In genomic region chr19:7919681-7920519, GRCh38 we compare ENCODE assay signal across 1 cellular context.
TF ChIP-seq lines count a peak whose summit lies in the region.

A gene with protein sequence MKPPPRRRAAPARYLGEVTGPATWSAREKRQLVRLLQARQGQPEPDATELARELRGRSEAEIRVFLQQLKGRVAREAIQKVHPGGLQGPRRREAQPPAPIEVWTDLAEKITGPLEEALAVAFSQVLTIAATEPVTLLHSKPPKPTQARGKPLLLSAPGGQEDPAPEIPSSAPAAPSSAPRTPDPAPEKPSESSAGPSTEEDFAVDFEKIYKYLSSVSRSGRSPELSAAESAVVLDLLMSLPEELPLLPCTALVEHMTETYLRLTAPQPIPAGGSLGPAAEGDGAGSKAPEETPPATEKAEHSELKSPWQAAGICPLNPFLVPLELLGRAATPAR (plus strand): TSS chr19:7920338. CDS start chr19:7920367, 29 bp downstream.

TF ChIP-seq in HepG2, 621 proteins besides CTCF, POLR2A, EP300 and RAD21 (continued from another document and continues in another):
- TF ChIP-seq, protein P1, sequence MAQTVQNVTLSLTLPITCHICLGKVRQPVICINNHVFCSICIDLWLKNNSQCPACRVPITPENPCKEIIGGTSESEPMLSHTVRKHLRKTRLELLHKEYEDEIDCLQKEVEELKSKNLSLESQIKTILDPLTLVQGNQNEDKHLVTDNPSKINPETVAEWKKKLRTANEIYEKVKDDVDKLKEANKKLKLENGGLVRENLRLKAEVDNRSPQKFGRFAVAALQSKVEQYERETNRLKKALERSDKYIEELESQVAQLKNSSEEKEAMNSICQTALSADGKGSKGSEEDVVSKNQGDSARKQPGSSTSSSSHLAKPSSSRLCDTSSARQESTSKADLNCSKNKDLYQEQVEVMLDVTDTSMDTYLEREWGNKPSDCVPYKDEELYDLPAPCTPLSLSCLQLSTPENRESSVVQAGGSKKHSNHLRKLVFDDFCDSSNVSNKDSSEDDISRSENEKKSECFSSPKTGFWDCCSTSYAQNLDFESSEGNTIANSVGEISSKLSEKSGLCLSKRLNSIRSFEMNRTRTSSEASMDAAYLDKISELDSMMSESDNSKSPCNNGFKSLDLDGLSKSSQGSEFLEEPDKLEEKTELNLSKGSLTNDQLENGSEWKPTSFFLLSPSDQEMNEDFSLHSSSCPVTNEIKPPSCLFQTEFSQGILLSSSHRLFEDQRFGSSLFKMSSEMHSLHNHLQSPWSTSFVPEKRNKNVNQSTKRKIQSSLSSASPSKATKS (CRISPR knock-in tag; IDR thresholded peaks at IDR 0.05): no peak
- no peak for TF ChIP-seq ZNF577 (CRISPR knock-in tag; IDR thresholded peaks at IDR 0.05; ENCODE audit: borderline replicate concordance, low read depth)
- TF ChIP-seq ETV6 (CRISPR knock-in tag; conservative IDR thresholded peaks at IDR 0.05): no peak
- TF ChIP-seq ZNF333 (CRISPR knock-in tag; IDR thresholded peaks at IDR 0.05; ENCODE audit: borderline replicate concordance): no peak
- 0 out of 2 replicates have a peak, but pooled peaks have one; percentile 32 for TF ChIP-seq ZNF256 (CRISPR knock-in tag; conservative IDR thresholded peaks at IDR 0.05)
- no peak for TF ChIP-seq JARID2 (CRISPR knock-in tag; IDR thresholded peaks at IDR 0.05; ENCODE audit: insufficient replicate concordance)
- peak; percentile 77 for TF ChIP-seq ZNF781 (CRISPR knock-in tag; IDR thresholded peaks at IDR 0.05; ENCODE audit: borderline replicate concordance, not compliant biosample characterization)
- TF ChIP-seq ZNF570 (CRISPR knock-in tag; IDR thresholded peaks at IDR 0.05; ENCODE audit: borderline replicate concordance): no peak
- no peak for TF ChIP-seq RBAK (CRISPR knock-in tag; IDR thresholded peaks at IDR 0.05)
- no peak for TF ChIP-seq TOPORS (CRISPR knock-in tag; IDR thresholded peaks at IDR 0.05)
- TF ChIP-seq ZBTB7A (CRISPR knock-in tag; IDR thresholded peaks at IDR 0.05): peak; percentile 71; the same call in 1 of the 2 replicates
- TF ChIP-seq RFXANK (CRISPR knock-in tag; IDR thresholded peaks at IDR 0.05): no peak
- TF ChIP-seq NFIB (CRISPR knock-in tag; IDR thresholded peaks at IDR 0.05; ENCODE audit: borderline replicate concordance): no peak
- no peak; the same call in 1 of the 2 replicates for TF ChIP-seq ZNF460 (CRISPR knock-in tag; IDR thresholded peaks at IDR 0.05; ENCODE audit: borderline replicate concordance)
- TF ChIP-seq, protein P2, sequence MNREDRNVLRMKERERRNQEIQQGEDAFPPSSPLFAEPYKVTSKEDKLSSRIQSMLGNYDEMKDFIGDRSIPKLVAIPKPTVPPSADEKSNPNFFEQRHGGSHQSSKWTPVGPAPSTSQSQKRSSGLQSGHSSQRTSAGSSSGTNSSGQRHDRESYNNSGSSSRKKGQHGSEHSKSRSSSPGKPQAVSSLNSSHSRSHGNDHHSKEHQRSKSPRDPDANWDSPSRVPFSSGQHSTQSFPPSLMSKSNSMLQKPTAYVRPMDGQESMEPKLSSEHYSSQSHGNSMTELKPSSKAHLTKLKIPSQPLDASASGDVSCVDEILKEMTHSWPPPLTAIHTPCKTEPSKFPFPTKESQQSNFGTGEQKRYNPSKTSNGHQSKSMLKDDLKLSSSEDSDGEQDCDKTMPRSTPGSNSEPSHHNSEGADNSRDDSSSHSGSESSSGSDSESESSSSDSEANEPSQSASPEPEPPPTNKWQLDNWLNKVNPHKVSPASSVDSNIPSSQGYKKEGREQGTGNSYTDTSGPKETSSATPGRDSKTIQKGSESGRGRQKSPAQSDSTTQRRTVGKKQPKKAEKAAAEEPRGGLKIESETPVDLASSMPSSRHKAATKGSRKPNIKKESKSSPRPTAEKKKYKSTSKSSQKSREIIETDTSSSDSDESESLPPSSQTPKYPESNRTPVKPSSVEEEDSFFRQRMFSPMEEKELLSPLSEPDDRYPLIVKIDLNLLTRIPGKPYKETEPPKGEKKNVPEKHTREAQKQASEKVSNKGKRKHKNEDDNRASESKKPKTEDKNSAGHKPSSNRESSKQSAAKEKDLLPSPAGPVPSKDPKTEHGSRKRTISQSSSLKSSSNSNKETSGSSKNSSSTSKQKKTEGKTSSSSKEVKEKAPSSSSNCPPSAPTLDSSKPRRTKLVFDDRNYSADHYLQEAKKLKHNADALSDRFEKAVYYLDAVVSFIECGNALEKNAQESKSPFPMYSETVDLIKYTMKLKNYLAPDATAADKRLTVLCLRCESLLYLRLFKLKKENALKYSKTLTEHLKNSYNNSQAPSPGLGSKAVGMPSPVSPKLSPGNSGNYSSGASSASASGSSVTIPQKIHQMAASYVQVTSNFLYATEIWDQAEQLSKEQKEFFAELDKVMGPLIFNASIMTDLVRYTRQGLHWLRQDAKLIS (CRISPR knock-in tag; IDR thresholded peaks at IDR 0.05): no peak
- no peak for TF ChIP-seq ATF1 (CRISPR knock-in tag; IDR thresholded peaks at IDR 0.05)
- TF ChIP-seq ZNF737 (CRISPR knock-in tag; IDR thresholded peaks at IDR 0.05; ENCODE audit: borderline replicate concordance): no peak
- no peak for TF ChIP-seq NFRKB (IDR thresholded peaks at IDR 0.05)
- TF ChIP-seq, protein P3, sequence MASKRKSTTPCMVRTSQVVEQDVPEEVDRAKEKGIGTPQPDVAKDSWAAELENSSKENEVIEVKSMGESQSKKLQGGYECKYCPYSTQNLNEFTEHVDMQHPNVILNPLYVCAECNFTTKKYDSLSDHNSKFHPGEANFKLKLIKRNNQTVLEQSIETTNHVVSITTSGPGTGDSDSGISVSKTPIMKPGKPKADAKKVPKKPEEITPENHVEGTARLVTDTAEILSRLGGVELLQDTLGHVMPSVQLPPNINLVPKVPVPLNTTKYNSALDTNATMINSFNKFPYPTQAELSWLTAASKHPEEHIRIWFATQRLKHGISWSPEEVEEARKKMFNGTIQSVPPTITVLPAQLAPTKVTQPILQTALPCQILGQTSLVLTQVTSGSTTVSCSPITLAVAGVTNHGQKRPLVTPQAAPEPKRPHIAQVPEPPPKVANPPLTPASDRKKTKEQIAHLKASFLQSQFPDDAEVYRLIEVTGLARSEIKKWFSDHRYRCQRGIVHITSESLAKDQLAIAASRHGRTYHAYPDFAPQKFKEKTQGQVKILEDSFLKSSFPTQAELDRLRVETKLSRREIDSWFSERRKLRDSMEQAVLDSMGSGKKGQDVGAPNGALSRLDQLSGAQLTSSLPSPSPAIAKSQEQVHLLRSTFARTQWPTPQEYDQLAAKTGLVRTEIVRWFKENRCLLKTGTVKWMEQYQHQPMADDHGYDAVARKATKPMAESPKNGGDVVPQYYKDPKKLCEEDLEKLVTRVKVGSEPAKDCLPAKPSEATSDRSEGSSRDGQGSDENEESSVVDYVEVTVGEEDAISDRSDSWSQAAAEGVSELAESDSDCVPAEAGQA (IDR thresholded peaks at IDR 0.05; ENCODE audit: low read depth): peak; percentile 63
- TF ChIP-seq, protein P3 (CRISPR knock-in tag; IDR thresholded peaks at IDR 0.05; ENCODE audit: borderline replicate concordance): no peak; the same call in 1 of the 2 replicates
- peak; percentile 50 for TF ChIP-seq IKZF4 (CRISPR knock-in tag; IDR thresholded peaks at IDR 0.05; ENCODE audit: borderline replicate concordance, low read depth, not compliant biosample characterization)
- no peak for TF ChIP-seq JUN (CRISPR knock-in tag; IDR thresholded peaks at IDR 0.05)
- no peak for TF ChIP-seq CREB3 (CRISPR knock-in tag; IDR thresholded peaks at IDR 0.05)
- TF ChIP-seq PAX8 (CRISPR knock-in tag; IDR thresholded peaks at IDR 0.05; ENCODE audit: borderline replicate concordance): no peak
- TF ChIP-seq ZNF557 (CRISPR knock-in tag; IDR thresholded peaks at IDR 0.05): no peak; the same call in 1 of the 2 replicates
- peak; percentile 66; the same call in 1 of the 2 replicates for TF ChIP-seq CBFB (CRISPR knock-in tag; IDR thresholded peaks at IDR 0.05)
- no peak for TF ChIP-seq SMARCC2 (IDR thresholded peaks at IDR 0.05)
- TF ChIP-seq ZNF451 (CRISPR knock-in tag; IDR thresholded peaks at IDR 0.05): no peak
- TF ChIP-seq SMAD1 (CRISPR knock-in tag; IDR thresholded peaks at IDR 0.05; ENCODE audit: borderline replicate concordance, low read depth): no peak; the same call in 1 of the 2 replicates
- 0 out of 2 replicates have a peak, but pooled peaks have one; percentile 25 for TF ChIP-seq AHDC1 (CRISPR knock-in tag; IDR thresholded peaks at IDR 0.05; ENCODE audit: borderline replicate concordance)
- no peak for TF ChIP-seq FOXM1 (CRISPR knock-in tag; IDR thresholded peaks at IDR 0.05)
- TF ChIP-seq BRF2 (CRISPR knock-in tag; IDR thresholded peaks at IDR 0.05): no peak; the same call in 1 of the 2 replicates
- TF ChIP-seq CHD4 (IDR thresholded peaks at IDR 0.05; ENCODE audit: borderline replicate concordance, low read length): peak; percentile 85; the same call in 1 of the 2 replicates
- TF ChIP-seq, protein P4, sequence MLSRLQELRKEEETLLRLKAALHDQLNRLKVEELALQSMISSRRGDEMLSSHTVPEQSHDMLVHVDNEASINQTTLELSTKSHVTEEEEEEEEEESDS (CRISPR knock-in tag; IDR thresholded peaks at IDR 0.05; ENCODE audit: borderline replicate concordance): no peak
- 0 out of 2 replicates have a peak, but pooled peaks have one; percentile 42 for TF ChIP-seq ARHGAP35 (CRISPR knock-in tag; IDR thresholded peaks at IDR 0.05; ENCODE audit: borderline replicate concordance)
- no peak for TF ChIP-seq RARG (CRISPR knock-in tag; IDR thresholded peaks at IDR 0.05; ENCODE audit: low read depth)
- no peak for TF ChIP-seq ZC3H4 (CRISPR knock-in tag; IDR thresholded peaks at IDR 0.05; ENCODE audit: borderline replicate concordance)
- TF ChIP-seq PHF20 (CRISPR knock-in tag; IDR thresholded peaks at IDR 0.05): peak; percentile 49
- no peak; the same call in 1 of the 2 replicates for TF ChIP-seq SSRP1 (CRISPR knock-in tag; IDR thresholded peaks at IDR 0.05)
- TF ChIP-seq KAT7 (CRISPR knock-in tag; IDR thresholded peaks at IDR 0.05; ENCODE audit: borderline replicate concordance): no peak
- TF ChIP-seq MXI1 (IDR thresholded peaks at IDR 0.05; ENCODE audit: borderline replicate concordance, low read depth, low read length): peak; percentile 68; the same call in 1 of the 3 replicates
- no peak for TF ChIP-seq FLYWCH1 (CRISPR knock-in tag; IDR thresholded peaks at IDR 0.05)
- no peak for TF ChIP-seq ATM (IDR thresholded peaks at IDR 0.05; ENCODE audit: borderline replicate concordance)
